ENCODE assay signal across 14 cellular contexts in genomic region chr14:64680675-64681060, GRCh38. TPM values are rescaled to one million over a fixed set of nuclear protein-coding genes. Genes with fewer than 3 reads are reported as not detected.
DNase-seq lines count a peak whose midpoint lies in the region; ATAC-seq, FAIRE-seq and TF ChIP-seq lines count a peak whose summit lies in the region.
"Had no signal": no experiment of that assay in that cellular context is flagged by ENCODE, and none has a peak within 500 bp of the region (broad histone marks: within the 10 kb centered on the region; RNA-seq: fewer than 3 reads in every experiment).

No MANE protein-coding gene starts in this region.

- dilution Hi-C loops in keratinocyte (cut with MboI; ENCODE audit: extremely low pct_ligation_motif_present, low sequenced_read_pairs), result no loop called here

- intact Hi-C loops in right cardiac atrium (cut with DNase I) (no loop called here), Right ventricle myocardium inferior (cut with DNase I) (no loop called here), gastrocnemius medialis (cut with DNase I; ENCODE audit: low total_unique reads) (no loop called here), vagina (cut with DNase I) (no loop called here)

- WGBS in right cardiac atrium, result 67% methylated on average over 4 of the region's 4 CpGs

- H3K36me3 ChIP-seq in keratinocyte (ENCODE audit: control insufficient read depth in 2 of 2, extremely low read depth in 1 of 2, insufficient read depth in 2 of 2, low read length in 2 of 2), result no peaks in the 10 kb centered on the region
- no peaks in the 10 kb centered on the region for H3K36me3 ChIP-seq in gastrocnemius medialis
- H3K36me3 ChIP-seq in vagina, result no peaks in the 10 kb centered on the region
- H3K36me3 ChIP-seq: colonic mucosa, WERI-Rb-1 had no signal

- no peak for TF ChIP-seq CTCF in keratinocyte (optimal IDR thresholded peaks at IDR 0.05 in 1 of 3, IDR thresholded peaks at IDR 0.05 in 1 of 3, conservative IDR thresholded peaks at IDR 0.05 in 1 of 3; ENCODE audit: extremely low read depth in 1 of 3, insufficient read depth in 2 of 3, low read length in 3 of 3)
- no peak for TF ChIP-seq CTCF in gastrocnemius medialis (IDR thresholded peaks at IDR 0.05 in 4 of 5, conservative IDR thresholded peaks at IDR 0.05 in 1 of 5)
- no peak for TF ChIP-seq CTCF in vagina (IDR thresholded peaks at IDR 0.05)

- H3K27ac ChIP-seq in right cardiac atrium (ENCODE audit: low read length), result peak overlapping the region; percentile 3
- H3K27ac ChIP-seq in keratinocyte (ENCODE audit: control insufficient read depth, insufficient read depth, low read length), result peak overlapping the region; percentile 91
- H3K27ac ChIP-seq in gastrocnemius medialis, result peak overlapping the region; percentile 12 to 77 (median 63)
- H3K27ac ChIP-seq in vagina, result peak overlapping the region; percentile 79
- H3K27ac ChIP-seq: WERI-Rb-1 had no signal

- no peak for TF ChIP-seq POLR2A in gastrocnemius medialis (IDR thresholded peaks at IDR 0.05)
- no peak for TF ChIP-seq POLR2A in vagina (IDR thresholded peaks at IDR 0.05)

- peak overlapping the region; percentile 49 for H3K4me2 ChIP-seq in keratinocyte (ENCODE audit: control insufficient read depth, extremely low read depth, insufficient read depth, low read depth, low read length)

- H3K9me3 ChIP-seq in right cardiac atrium (ENCODE audit: control insufficient read depth, low read length) (no peaks in the 10 kb centered on the region), keratinocyte (ENCODE audit: control insufficient read depth, low read depth, low read length) (no peaks in the 10 kb centered on the region), gastrocnemius medialis (no peaks in the 10 kb centered on the region), vagina (no peaks in the 10 kb centered on the region)
- H3K9me3 ChIP-seq: colonic mucosa had no signal

- H3K79me2 ChIP-seq in keratinocyte (ENCODE audit: control insufficient read depth, insufficient read depth, low read length), result no peaks in the 10 kb centered on the region

- no peaks in the 10 kb centered on the region for H3K27me3 ChIP-seq in right cardiac atrium (ENCODE audit: control insufficient read depth, insufficient read depth)
- H3K27me3 ChIP-seq in keratinocyte (ENCODE audit: control insufficient read depth, extremely low read depth, insufficient read depth, low read length), result no peaks in the 10 kb centered on the region
- no peaks in the 10 kb centered on the region for H3K27me3 ChIP-seq in gastrocnemius medialis
- H3K27me3 ChIP-seq in vagina, result no peaks in the 10 kb centered on the region
- H3K27me3 ChIP-seq: colonic mucosa had no signal

- ATAC-seq in right cardiac atrium (no peak), Right ventricle myocardium inferior (no peak), gastrocnemius medialis (no peak), GM21526 (IDR thresholded peaks at IDR 0.05; ENCODE audit: low FRiP score, unreplicated experiment) (no peak), GM21717 (IDR thresholded peaks at IDR 0.05; ENCODE audit: unreplicated experiment) (no peak)
- ATAC-seq: stimulated activated memory B cell treated with anti-CD40 and anti-IgM and Interleukin-4, amounts not matched to agents 10 μg/mL and 1 μg/mL and 100 μg/mL, for 72 hours had no signal

- peak overlapping the region; percentile 11 for H2AFZ ChIP-seq in keratinocyte (ENCODE audit: control insufficient read depth, low read length)

- H3K9ac ChIP-seq in keratinocyte (ENCODE audit: control insufficient read depth, extremely low read depth, insufficient read depth, low read length), result peak overlapping the region; percentile 69

- H3K9me1 ChIP-seq in keratinocyte (ENCODE audit: control insufficient read depth, extremely low read depth, insufficient read depth, low read length), result peaks cover 3% of the 10 kb centered on the region

- DNase-seq in right cardiac atrium (no peak), Right ventricle myocardium inferior (ENCODE audit: missing footprints) (no peak), keratinocyte (ENCODE audit: low read depth, low spot score) (no peak), gastrocnemius medialis (no peak), vagina (ENCODE audit: extremely low spot score in 2 of 2) (no peak), NCI-H1694 (lab: John Stamatoyannopoulos, UW) (no peak)
- DNase-seq: ACHN; colonic mucosa; NCI-H1092; stimulated activated CD4-positive, alpha-beta T cell treated with anti-CD3 and anti-CD28 coated beads, Interleukin-4, amount 100 ng/mL, for 4 hours; WERI-Rb-1 had no signal

- H3K4me3 ChIP-seq in right cardiac atrium (ENCODE audit: low read length) (no peak overlapping the region), keratinocyte (ENCODE audit: control insufficient read depth in 2 of 3, extremely low read depth in 1 of 3, insufficient read depth in 2 of 3, low read depth in 1 of 3, low read length in 3 of 3) (no peak overlapping the region), gastrocnemius medialis (no peak overlapping the region), vagina (no peak overlapping the region)
- H3K4me3 ChIP-seq: colonic mucosa had no signal

- in situ Hi-C loops in gastrocnemius medialis (cut with MboI; ENCODE audit: low sequenced_read_pairs in 4 of 4), result no loop called here

- no peaks in the 10 kb centered on the region for H4K20me1 ChIP-seq in keratinocyte (ENCODE audit: control insufficient read depth, extremely low read depth, insufficient read depth, low read length)

- no peak for FAIRE-seq in keratinocyte (lab: Jason Lieb, UNC)

- H3K4me1 ChIP-seq in right cardiac atrium (ENCODE audit: control insufficient read depth, insufficient read depth, low read length) (peaks cover 6% of the 10 kb centered on the region), keratinocyte (ENCODE audit: control insufficient read depth, extremely low read depth, insufficient read depth, low read length) (peaks cover 38% of the 10 kb centered on the region), gastrocnemius medialis (peaks cover 10 to 25% of the 10 kb centered on the region in 2 donors), vagina (peaks cover 43% of the 10 kb centered on the region)
- H3K4me1 ChIP-seq: colonic mucosa had no signal

RNA-seq across cellular contexts. Expression of gene PLEKHG3, which starts 23.6 kb away (rescaled TPM):
- 10 to 100 TPM; 35.7 to 58.7 (median 50.6) TPM for total RNA-seq in right cardiac atrium
- polyA plus RNA-seq in right cardiac atrium, result 12.6 TPM
- 19.6 TPM for total RNA-seq in Right ventricle myocardium inferior
- 71.0 to 89.1 TPM (median 73.2 TPM) in 3 replicates for polyA plus RNA-seq in keratinocyte
- 19.7 TPM for polyA plus RNA-seq in keratinocyte (2011; ENCODE audit: low read depth)
- polyA plus RNA-seq in keratinocyte (2011; cell fraction: cytosol; rRNA removed), result 49.2 and 65.2 TPM in 2 replicates
- 171 and 186 TPM in 2 replicates for polyA plus RNA-seq in keratinocyte (2011; cell fraction: nucleus; rRNA removed)
- 36.9 and 94.1 TPM in 2 replicates for polyA plus RNA-seq in keratinocyte (2012; ENCODE audit: low replicate concordance)
- 96.2 to 104 TPM (median 102 TPM) in 3 replicates for polyA minus RNA-seq in keratinocyte
- 107 TPM for polyA minus RNA-seq in keratinocyte (2011; cell fraction: cytosol; rRNA and poly(A)+ RNA removed)
- polyA minus RNA-seq in keratinocyte (2011; cell fraction: nucleus; rRNA and poly(A)+ RNA removed), result 103 and 143 TPM in 2 replicates
- 10 to 100 TPM in 3 of 4 donors, 1 to 10 TPM in 1; 8.8 to 18.8 (median 14.5) TPM for total RNA-seq in gastrocnemius medialis
- 50.1 TPM for total RNA-seq in vagina

Comparison
In these comparisons a context has a peak if more than half of its experiments do, and no peak if none do; other contexts are left out.
1. H3K27ac ChIP-seq: peak in every context shown above with its lines; median percentile 91 in keratinocyte; 79 in vagina; 63 in gastrocnemius medialis; 3 in right cardiac atrium.